In genomic region chr5:7868773-7869473, GRCh38 we compare ENCODE assay signal across 1 cellular context.
TF ChIP-seq lines count a peak whose summit lies in the region.

Gene FASTKD3, minus strand, starts transcription at chr5:7869031. Its CDS starts 948 bp downstream, at chr5:7868083.
Gene MTRR, plus strand, starts transcription at chr5:7869148. Its CDS starts 1,647 bp downstream, at chr5:7870795.

TF ChIP-seq in A549, 52 proteins besides CTCF, POLR2A, EP300 and RAD21 (continued from another document):
- TF ChIP-seq HOXB13 (CRISPR knock-in tag; IDR thresholded peaks at IDR 0.05; ENCODE audit: low read depth) (no peak), BHLHE40 (IDR thresholded peaks at IDR 0.05; ENCODE audit: low read depth, low read length) (no peak), HES2 (IDR thresholded peaks at IDR 0.05) (no peak), MAFK (IDR thresholded peaks at IDR 0.05; ENCODE audit: partially characterized antibody) (no peak), FOXS1 (CRISPR knock-in tag; IDR thresholded peaks at IDR 0.05) (no peak), HMGXB4 (CRISPR knock-in tag; IDR thresholded peaks at IDR 0.05; ENCODE audit: borderline replicate concordance) (no peak), REST (IDR thresholded peaks at IDR 0.05) (0 out of 2 replicates have a peak, but pooled peaks have one; percentile 4), NR3C1 (IDR thresholded peaks at IDR 0.05) (no peak), POLR2AphosphoS2 (conservative IDR thresholded peaks at IDR 0.05; ENCODE audit: low read length) (no peak), ZNF302 (CRISPR knock-in tag; IDR thresholded peaks at IDR 0.05) (no peak), CBX8 (IDR thresholded peaks at IDR 0.05) (no peak), CHD4 (IDR thresholded peaks at IDR 0.05; ENCODE audit: borderline replicate concordance) (no peak), ZFP36 (IDR thresholded peaks at IDR 0.05; ENCODE audit: borderline replicate concordance, partially characterized antibody) (no peak), CBX2 (IDR thresholded peaks at IDR 0.05; ENCODE audit: borderline replicate concordance, low read depth) (no peak)
